ENCODE assay signal across 2 cellular contexts in genomic region chr6:37096025-37096424, GRCh38.
TF ChIP-seq lines count a peak whose summit lies in the region.

No MANE protein-coding gene starts in this region.

TF ChIP-seq in WTC11, 78 proteins besides CTCF, POLR2A, EP300 and RAD21 (continued from another document and continues in another):
- TF ChIP-seq, protein P1, sequence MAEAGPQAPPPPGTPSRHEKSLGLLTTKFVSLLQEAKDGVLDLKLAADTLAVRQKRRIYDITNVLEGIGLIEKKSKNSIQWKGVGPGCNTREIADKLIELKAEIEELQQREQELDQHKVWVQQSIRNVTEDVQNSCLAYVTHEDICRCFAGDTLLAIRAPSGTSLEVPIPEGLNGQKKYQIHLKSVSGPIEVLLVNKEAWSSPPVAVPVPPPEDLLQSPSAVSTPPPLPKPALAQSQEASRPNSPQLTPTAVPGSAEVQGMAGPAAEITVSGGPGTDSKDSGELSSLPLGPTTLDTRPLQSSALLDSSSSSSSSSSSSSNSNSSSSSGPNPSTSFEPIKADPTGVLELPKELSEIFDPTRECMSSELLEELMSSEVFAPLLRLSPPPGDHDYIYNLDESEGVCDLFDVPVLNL (CRISPR knock-in tag; IDR thresholded peaks at IDR 0.05; ENCODE audit: borderline replicate concordance, low read depth) = no peak
- TF ChIP-seq ZNF416 (CRISPR knock-in tag; IDR thresholded peaks at IDR 0.05) = no peak
- no peak for TF ChIP-seq NR1H2 (CRISPR knock-in tag; IDR thresholded peaks at IDR 0.05)
- TF ChIP-seq ETV6 (CRISPR knock-in tag; IDR thresholded peaks at IDR 0.05) = no peak
- no peak for TF ChIP-seq HMGA2 (CRISPR knock-in tag; IDR thresholded peaks at IDR 0.05)
- TF ChIP-seq, protein P2, sequence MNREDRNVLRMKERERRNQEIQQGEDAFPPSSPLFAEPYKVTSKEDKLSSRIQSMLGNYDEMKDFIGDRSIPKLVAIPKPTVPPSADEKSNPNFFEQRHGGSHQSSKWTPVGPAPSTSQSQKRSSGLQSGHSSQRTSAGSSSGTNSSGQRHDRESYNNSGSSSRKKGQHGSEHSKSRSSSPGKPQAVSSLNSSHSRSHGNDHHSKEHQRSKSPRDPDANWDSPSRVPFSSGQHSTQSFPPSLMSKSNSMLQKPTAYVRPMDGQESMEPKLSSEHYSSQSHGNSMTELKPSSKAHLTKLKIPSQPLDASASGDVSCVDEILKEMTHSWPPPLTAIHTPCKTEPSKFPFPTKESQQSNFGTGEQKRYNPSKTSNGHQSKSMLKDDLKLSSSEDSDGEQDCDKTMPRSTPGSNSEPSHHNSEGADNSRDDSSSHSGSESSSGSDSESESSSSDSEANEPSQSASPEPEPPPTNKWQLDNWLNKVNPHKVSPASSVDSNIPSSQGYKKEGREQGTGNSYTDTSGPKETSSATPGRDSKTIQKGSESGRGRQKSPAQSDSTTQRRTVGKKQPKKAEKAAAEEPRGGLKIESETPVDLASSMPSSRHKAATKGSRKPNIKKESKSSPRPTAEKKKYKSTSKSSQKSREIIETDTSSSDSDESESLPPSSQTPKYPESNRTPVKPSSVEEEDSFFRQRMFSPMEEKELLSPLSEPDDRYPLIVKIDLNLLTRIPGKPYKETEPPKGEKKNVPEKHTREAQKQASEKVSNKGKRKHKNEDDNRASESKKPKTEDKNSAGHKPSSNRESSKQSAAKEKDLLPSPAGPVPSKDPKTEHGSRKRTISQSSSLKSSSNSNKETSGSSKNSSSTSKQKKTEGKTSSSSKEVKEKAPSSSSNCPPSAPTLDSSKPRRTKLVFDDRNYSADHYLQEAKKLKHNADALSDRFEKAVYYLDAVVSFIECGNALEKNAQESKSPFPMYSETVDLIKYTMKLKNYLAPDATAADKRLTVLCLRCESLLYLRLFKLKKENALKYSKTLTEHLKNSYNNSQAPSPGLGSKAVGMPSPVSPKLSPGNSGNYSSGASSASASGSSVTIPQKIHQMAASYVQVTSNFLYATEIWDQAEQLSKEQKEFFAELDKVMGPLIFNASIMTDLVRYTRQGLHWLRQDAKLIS (CRISPR knock-in tag; IDR thresholded peaks at IDR 0.05; ENCODE audit: borderline replicate concordance) = no peak
- TF ChIP-seq CREM (CRISPR knock-in tag; IDR thresholded peaks at IDR 0.05) = no peak
- TF ChIP-seq SOX15 (CRISPR knock-in tag; IDR thresholded peaks at IDR 0.05) = no peak
- no peak for TF ChIP-seq GTF2I (CRISPR knock-in tag; conservative IDR thresholded peaks at IDR 0.05)
- no peak for TF ChIP-seq AR (CRISPR knock-in tag; IDR thresholded peaks at IDR 0.05)
- TF ChIP-seq ATF2 (CRISPR knock-in tag; IDR thresholded peaks at IDR 0.05; ENCODE audit: borderline replicate concordance, low read depth) = no peak
- no peak for TF ChIP-seq ZNF425 (CRISPR knock-in tag; conservative IDR thresholded peaks at IDR 0.05)
- TF ChIP-seq IRF2 (CRISPR knock-in tag; IDR thresholded peaks at IDR 0.05; ENCODE audit: borderline replicate concordance, low read depth) = no peak
- TF ChIP-seq GABPB1 (CRISPR knock-in tag; IDR thresholded peaks at IDR 0.05) = no peak

TF ChIP-seq in H1, 55 proteins besides CTCF, POLR2A, EP300 and RAD21 (continued from another document):
- TF ChIP-seq, protein P3, sequence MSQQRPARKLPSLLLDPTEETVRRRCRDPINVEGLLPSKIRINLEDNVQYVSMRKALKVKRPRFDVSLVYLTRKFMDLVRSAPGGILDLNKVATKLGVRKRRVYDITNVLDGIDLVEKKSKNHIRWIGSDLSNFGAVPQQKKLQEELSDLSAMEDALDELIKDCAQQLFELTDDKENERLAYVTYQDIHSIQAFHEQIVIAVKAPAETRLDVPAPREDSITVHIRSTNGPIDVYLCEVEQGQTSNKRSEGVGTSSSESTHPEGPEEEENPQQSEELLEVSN (IDR thresholded peaks at IDR 0.05) = no peak
- TF ChIP-seq RBBP5 (IDR thresholded peaks at IDR 0.05; ENCODE audit: borderline replicate concordance, low read depth, low read length) (no peak), RFX5 (IDR thresholded peaks at IDR 0.05; ENCODE audit: borderline replicate concordance, low read depth, low read length) (no peak), SP1 (IDR thresholded peaks at IDR 0.05; ENCODE audit: low read depth, low read length) (no peak), ATF2 (IDR thresholded peaks at IDR 0.05; ENCODE audit: low read length) (no peak), HDAC2 (IDR thresholded peaks at IDR 0.05; ENCODE audit: borderline replicate concordance in 1 of 2, low read depth in 2 of 2, low read length in 2 of 2) (no peak), ASH2L (IDR thresholded peaks at IDR 0.05; ENCODE audit: low read length) (no peak), POLR2AphosphoS5 (IDR thresholded peaks at IDR 0.05; ENCODE audit: low read depth, low read length) (no peak), JUND (IDR thresholded peaks at IDR 0.05; ENCODE audit: low read length) (no peak), BACH1 (IDR thresholded peaks at IDR 0.05; ENCODE audit: low read length) (no peak), SIN3A (conservative IDR thresholded peaks at IDR 0.05 in 1 of 2, IDR thresholded peaks at IDR 0.05 in 1 of 2; ENCODE audit: low read depth in 1 of 2, low read length in 2 of 2) (no peak)
